In genomic region chr18:75529394-75529793, GRCh38 we compare ENCODE assay signal across 34 cellular contexts.
"Had no signal": no experiment of that assay in that cellular context is flagged by ENCODE, and none has a peak within 500 bp of the region (broad histone marks: within the 10 kb centered on the region; RNA-seq: fewer than 3 reads in every experiment).

No MANE protein-coding gene starts in this region.

- FAIRE-seq: bronchial epithelial cell, TTC549 had no signal

- H3K27ac ChIP-seq: ascending aorta, cardiac muscle cell, VCaP had no signal

- H3K9me3 Mint-ChIP-seq: activated B cell treated with CpG ODN at 0.5 μM for 24 hours; activated CD4-positive, alpha-beta memory T cell treated with anti-CD3 and anti-CD28 coated beads, Interleukin-2, amount 10 ng/mL, durations not matched to agents 7 days and 5 days; activated CD4-positive, alpha-beta T cell treated with anti-CD3 and anti-CD28 coated beads, Interleukin-2, amount 10 ng/mL, durations not matched to agents 24 days and 14 days; activated naive CD4-positive, alpha-beta T cell treated with anti-CD3 and anti-CD28 coated beads, Interleukin-2, amount 10 ng/mL, durations not matched to agents 7 days and 5 days; activated naive CD4-positive, alpha-beta T cell treated with anti-CD3 and anti-CD28 coated beads, Interleukin-2, amount 50 U/mL, for 24 hours; activated naive CD8-positive, alpha-beta T cell treated with anti-CD3 and anti-CD28 coated beads, Interleukin-2, amount 10 ng/mL, durations not matched to agents 7 days and 5 days; activated naive CD8-positive, alpha-beta T cell treated with anti-CD3 and anti-CD28 coated beads, Interleukin-2, amount 50 U/mL, for 24 hours; activated T-cell treated with anti-CD3 and anti-CD28 coated beads, Interleukin-2, amount 50 U/mL, for 24 hours; activated T-helper 2 cell treated with anti-CD3 and anti-CD28 coated beads, Interferon-gamma antibody, Interleukin-2, Interleukin-4, amounts not matched to agents 10 μg/mL and 5 μg/mL and 100 μg/mL, durations not matched to agents 14 hours and 24 hours and 36 hours; brain; central memory CD8-positive, alpha-beta T cell; T-cell had no signal

- H3K4me3 ChIP-seq: ascending aorta, cardiac muscle cell had no signal

- H3K4me3 Mint-ChIP-seq: activated B cell treated with CpG ODN at 0.5 μM for 24 hours; activated CD4-positive, alpha-beta memory T cell treated with anti-CD3 and anti-CD28 coated beads, Interleukin-2, amount 10 ng/mL, durations not matched to agents 7 days and 5 days; activated CD4-positive, alpha-beta T cell treated with anti-CD3 and anti-CD28 coated beads, Interleukin-2, amount 10 ng/mL, durations not matched to agents 24 days and 14 days; activated CD8-positive, alpha-beta memory T cell treated with anti-CD3 and anti-CD28 coated beads, Interleukin-2, amount 10 ng/mL, durations not matched to agents 7 days and 5 days; activated CD8-positive, alpha-beta T cell treated with anti-CD3 and anti-CD28 coated beads, Interleukin-2, amount 10 ng/mL, durations not matched to agents 7 days and 5 days; activated naive CD4-positive, alpha-beta T cell treated with anti-CD3 and anti-CD28 coated beads, Interleukin-2, amount 10 ng/mL, durations not matched to agents 7 days and 5 days; activated naive CD4-positive, alpha-beta T cell treated with anti-CD3 and anti-CD28 coated beads, Interleukin-2, amount 50 U/mL, for 24 hours; activated naive CD8-positive, alpha-beta T cell; activated naive CD8-positive, alpha-beta T cell treated with anti-CD3 and anti-CD28 coated beads, Interleukin-2, amount 10 ng/mL, durations not matched to agents 7 days and 5 days; activated naive CD8-positive, alpha-beta T cell treated with anti-CD3 and anti-CD28 coated beads, Interleukin-2, amount 50 U/mL, for 24 hours; activated T-cell treated with anti-CD3 and anti-CD28 coated beads, Interleukin-2, amount 50 U/mL, for 24 hours; brain; central memory CD8-positive, alpha-beta T cell; T-cell; T-helper 17 cell had no signal

- H3K4me1 ChIP-seq: ascending aorta had no signal

- H3K27me3 ChIP-seq: cardiac muscle cell had no signal

- H3K27ac Mint-ChIP-seq: activated B cell treated with CpG ODN at 0.5 μM for 24 hours; activated CD4-positive, alpha-beta memory T cell treated with anti-CD3 and anti-CD28 coated beads, Interleukin-2, amount 10 ng/mL, durations not matched to agents 7 days and 5 days; activated CD4-positive, alpha-beta T cell treated with anti-CD3 and anti-CD28 coated beads, Interleukin-2, amount 10 ng/mL, durations not matched to agents 24 days and 14 days; activated CD8-positive, alpha-beta memory T cell treated with anti-CD3 and anti-CD28 coated beads, Interleukin-2, amount 10 ng/mL, durations not matched to agents 7 days and 5 days; activated CD8-positive, alpha-beta T cell treated with anti-CD3 and anti-CD28 coated beads, Interleukin-2, amount 10 ng/mL, durations not matched to agents 7 days and 5 days; activated naive CD4-positive, alpha-beta T cell treated with anti-CD3 and anti-CD28 coated beads, Interleukin-2, amount 10 ng/mL, durations not matched to agents 7 days and 5 days; activated naive CD4-positive, alpha-beta T cell treated with anti-CD3 and anti-CD28 coated beads, Interleukin-2, amount 50 U/mL, for 24 hours; activated naive CD8-positive, alpha-beta T cell; activated naive CD8-positive, alpha-beta T cell treated with anti-CD3 and anti-CD28 coated beads, Interleukin-2, amount 10 ng/mL, durations not matched to agents 7 days and 5 days; activated naive CD8-positive, alpha-beta T cell treated with anti-CD3 and anti-CD28 coated beads, Interleukin-2, amount 50 U/mL, for 24 hours; activated T-cell treated with anti-CD3 and anti-CD28 coated beads, Interleukin-2, amount 50 U/mL, for 24 hours; activated T-helper 2 cell treated with anti-CD3 and anti-CD28 coated beads, Interferon-gamma antibody, Interleukin-2, Interleukin-4, amounts not matched to agents 10 μg/mL and 5 μg/mL and 100 μg/mL, durations not matched to agents 14 hours and 24 hours and 36 hours; T-cell; T-helper 17 cell had no signal

- H3K36me3 ChIP-seq: ascending aorta, cardiac muscle cell had no signal

- H3K9me3 ChIP-seq: ascending aorta had no signal

- H3K36me3 Mint-ChIP-seq: activated CD8-positive, alpha-beta memory T cell treated with anti-CD3 and anti-CD28 coated beads, Interleukin-2, amount 10 ng/mL, durations not matched to agents 7 days and 5 days; activated naive CD4-positive, alpha-beta T cell treated with anti-CD3 and anti-CD28 coated beads, Interleukin-2, amount 10 ng/mL, durations not matched to agents 7 days and 5 days; activated naive CD4-positive, alpha-beta T cell treated with anti-CD3 and anti-CD28 coated beads, Interleukin-2, amount 50 U/mL, for 24 hours; activated naive CD8-positive, alpha-beta T cell; activated naive CD8-positive, alpha-beta T cell treated with anti-CD3 and anti-CD28 coated beads, Interleukin-2, amount 10 ng/mL, durations not matched to agents 7 days and 5 days; brain; T-cell had no signal

- DNase-seq: activated B cell treated with CpG ODN at 0.5 μM for 24 hours; activated CD4-positive, alpha-beta memory T cell treated with anti-CD3 and anti-CD28 coated beads, Interleukin-2, amount 10 ng/mL, durations not matched to agents 7 days and 5 days; activated CD4-positive, alpha-beta T cell treated with anti-CD3 and anti-CD28 coated beads for 4 hours; activated CD4-positive, alpha-beta T cell treated with anti-CD3 and anti-CD28 coated beads, Interleukin-2, amount 50 U/mL, for 48 hours; activated CD4-positive, CD25-positive, alpha-beta regulatory T cell treated with anti-CD3 and anti-CD28 coated beads, Interleukin-2, amount 50 U/mL, for 72 hours; activated CD8-positive, alpha-beta memory T cell treated with anti-CD3 and anti-CD28 coated beads for 24 hours; activated CD8-positive, alpha-beta memory T cell treated with anti-CD3 and anti-CD28 coated beads, Interleukin-2, amount 10 ng/mL, durations not matched to agents 7 days and 5 days; activated CD8-positive, alpha-beta memory T cell treated with anti-CD3 and anti-CD28 coated beads, Interleukin-2, amount 50 U/mL, for 48 hours; activated CD8-positive, alpha-beta T cell treated with anti-CD3 and anti-CD28 coated beads, Interleukin-2, amount 10 ng/mL, durations not matched to agents 7 days and 5 days; activated effector memory CD4-positive, alpha-beta T cell treated with Interleukin-2 at 50 U/mL for 16 hours; activated gamma-delta T cell; activated naive CD4-positive, alpha-beta T cell treated with anti-CD3 and anti-CD28 coated beads, Interleukin-2, amount 10 ng/mL, durations not matched to agents 7 days and 5 days; activated naive CD4-positive, alpha-beta T cell treated with Interleukin-2 at 50 U/mL for 16 hours; activated naive CD8-positive, alpha-beta T cell treated with anti-CD3 and anti-CD28 coated beads, Interleukin-2, amount 10 ng/mL, durations not matched to agents 7 days and 5 days; activated naive CD8-positive, alpha-beta T cell treated with anti-CD3 and anti-CD28 coated beads, Interleukin-2, amount 50 U/mL, for 24 hours; activated T-cell treated with anti-CD3 and anti-CD28 coated beads, Interleukin-2, amount 50 U/mL, for 24 hours; activated T-cell treated with anti-CD3 and anti-CD28 coated beads, Interleukin-2, amount 50 U/mL, for 48 hours; amygdala; anterior cingulate cortex; caudate nucleus; cerebellar nuclear complex; T-cell; T-helper 17 cell had no signal

- H3K4me1 Mint-ChIP-seq: activated B cell treated with CpG ODN at 0.5 μM for 24 hours; activated CD4-positive, alpha-beta memory T cell treated with anti-CD3 and anti-CD28 coated beads, Interleukin-2, amount 10 ng/mL, durations not matched to agents 7 days and 5 days; activated CD4-positive, alpha-beta T cell treated with anti-CD3 and anti-CD28 coated beads, Interleukin-2, amount 10 ng/mL, durations not matched to agents 24 days and 14 days; activated CD8-positive, alpha-beta memory T cell treated with anti-CD3 and anti-CD28 coated beads, Interleukin-2, amount 10 ng/mL, durations not matched to agents 7 days and 5 days; activated naive CD4-positive, alpha-beta T cell treated with anti-CD3 and anti-CD28 coated beads, Interleukin-2, amount 10 ng/mL, durations not matched to agents 7 days and 5 days; activated naive CD4-positive, alpha-beta T cell treated with anti-CD3 and anti-CD28 coated beads, Interleukin-2, amount 50 U/mL, for 24 hours; activated naive CD8-positive, alpha-beta T cell treated with anti-CD3 and anti-CD28 coated beads, Interleukin-2, amount 10 ng/mL, durations not matched to agents 7 days and 5 days; activated naive CD8-positive, alpha-beta T cell treated with anti-CD3 and anti-CD28 coated beads, Interleukin-2, amount 50 U/mL, for 24 hours; central memory CD8-positive, alpha-beta T cell; T-cell had no signal

- H3K27me3 Mint-ChIP-seq: activated B cell treated with CpG ODN at 0.5 μM for 24 hours; activated CD4-positive, alpha-beta memory T cell treated with anti-CD3 and anti-CD28 coated beads, Interleukin-2, amount 10 ng/mL, durations not matched to agents 7 days and 5 days; activated CD4-positive, alpha-beta T cell treated with anti-CD3 and anti-CD28 coated beads, Interleukin-2, amount 10 ng/mL, durations not matched to agents 24 days and 14 days; activated CD8-positive, alpha-beta memory T cell treated with anti-CD3 and anti-CD28 coated beads, Interleukin-2, amount 10 ng/mL, durations not matched to agents 7 days and 5 days; activated naive CD4-positive, alpha-beta T cell treated with anti-CD3 and anti-CD28 coated beads, Interleukin-2, amount 10 ng/mL, durations not matched to agents 7 days and 5 days; activated naive CD4-positive, alpha-beta T cell treated with anti-CD3 and anti-CD28 coated beads, Interleukin-2, amount 50 U/mL, for 24 hours; activated naive CD8-positive, alpha-beta T cell treated with anti-CD3 and anti-CD28 coated beads, Interleukin-2, amount 10 ng/mL, durations not matched to agents 7 days and 5 days; brain had no signal
